ENCODE assay signal across 8 cellular contexts in genomic region chr15:29570931-29571727, GRCh38.
DNase-seq lines count a peak whose midpoint lies in the region; ATAC-seq, FAIRE-seq and TF ChIP-seq lines count a peak whose summit lies in the region.

No MANE protein-coding gene starts in this region.

- H2AFZ ChIP-seq in HepG2 (ENCODE audit: low read length): no peak overlapping the region

- H3K79me2 ChIP-seq in HepG2 (ENCODE audit: insufficient read depth, low read length): no peaks in the 10 kb centered on the region

- POLR2A ChIA-PET in HepG2 (lab: Yijun Ruan, JAX): no interaction called here

- no peak overlapping the region for H3K9ac ChIP-seq in HepG2 (ENCODE audit: insufficient read depth, low read depth, low read length)

- intact Hi-C loops in body of pancreas (cut with DNase I): no loop called here
- intact Hi-C loops in HepG2 (cut with micrococcal nuclease; ENCODE audit: unreplicated experiment): no loop called here

- CTCF ChIA-PET in HepG2 (lab: Yijun Ruan, JAX; ENCODE audit: low intra/inter-chr PET ratio, low total read pairs): no interaction called here

- TF ChIP-seq EP300 in HepG2 (IDR thresholded peaks at IDR 0.05; ENCODE audit: low read depth in 2 of 2, low read length in 2 of 2): no peak
- TF ChIP-seq EP300 in HepG2 (CRISPR knock-in tag; IDR thresholded peaks at IDR 0.05; ENCODE audit: borderline replicate concordance): no peak
- TF ChIP-seq EP300 in suprapubic skin (IDR thresholded peaks at IDR 0.05): no peak

- 2 to 5% methylated on average over 7 to 50 of the region's 90 CpGs for WGBS in body of pancreas, 2 donors
- WGBS in HepG2 (ENCODE audit: low lambda C conversion rate): 12% methylated on average over 27 of the region's 90 CpGs
- 5% methylated on average over 20 of the region's 90 CpGs for WGBS in suprapubic skin

- no peaks in the 10 kb centered on the region for H4K20me1 ChIP-seq in HepG2 (ENCODE audit: insufficient read depth, low read length)

- in situ Hi-C loops in Caki2 (cut with HindIII; ENCODE audit: low pct_unique_long_range_greater_than_20kb, low sequenced_read_pairs): no loop called here
- in situ Hi-C loops in HepG2 (cut with HindIII; ENCODE audit: extremely low pct_ligation_motif_present, low pct_unique_long_range_greater_than_20kb): no loop called here

- H3K9me3 ChIP-seq in body of pancreas (no peaks in the 10 kb centered on the region), HepG2 (ENCODE audit: low read length) (no peaks in the 10 kb centered on the region), suprapubic skin (no peaks in the 10 kb centered on the region)

- no peaks in the 10 kb centered on the region for H3K27me3 ChIP-seq in body of pancreas
- H3K27me3 ChIP-seq in HepG2 (ENCODE audit: control insufficient read depth in 1 of 2, insufficient read depth in 2 of 2, low read length in 2 of 2): peaks cover 4 to 23% of the 10 kb centered on the region in 2 experiments
- H3K27me3 ChIP-seq in suprapubic skin: peaks cover 75% of the 10 kb centered on the region

- TF ChIP-seq RAD21 in HepG2 (CRISPR knock-in tag; IDR thresholded peaks at IDR 0.05): no peak

- peak overlapping the region; percentile 13; the same call in 1 of the 2 replicates for H3K4me3 ChIP-seq in Jurkat, Clone E6-1 (ENCODE audit: low read length)
- peak overlapping the region; percentile 35 to 41 for H3K4me3 ChIP-seq in body of pancreas
- peak overlapping the region in 2 of 3 experiments; percentile 34 to 57; a peak in 3 of 6 replicates for H3K4me3 ChIP-seq in HepG2 (replicated peaks in 1 of 3; ENCODE audit: insufficient read depth in 1 of 3, low read depth in 2 of 3, low read length in 3 of 3)
- H3K4me3 ChIP-seq in suprapubic skin: peak overlapping the region; percentile 46

- peak in 2 of 3 donors; percentile 16 to 27 for TF ChIP-seq POLR2A in body of pancreas (IDR thresholded peaks at IDR 0.05)
- TF ChIP-seq POLR2A in HepG2 (IDR thresholded peaks at IDR 0.05; ENCODE audit: insufficient read depth in 1 of 2, low read depth in 2 of 2, low read length in 2 of 2): no peak
- TF ChIP-seq POLR2A in suprapubic skin (IDR thresholded peaks at IDR 0.05): no peak

- H3K4me2 ChIP-seq in HepG2 (ENCODE audit: low read depth, low read length): peak overlapping the region; percentile 60

- TF ChIP-seq CTCF in body of pancreas (IDR thresholded peaks at IDR 0.05): peak in 1 of 7 experiments; percentile 20
- TF ChIP-seq CTCF in HepG2 (CRISPR knock-in tag; IDR thresholded peaks at IDR 0.05): no peak
- TF ChIP-seq CTCF in suprapubic skin (IDR thresholded peaks at IDR 0.05): no peak

- H3K4me1 ChIP-seq in body of pancreas (peaks cover 37% of the 10 kb centered on the region), HepG2 (ENCODE audit: insufficient read depth, low read length) (no peaks in the 10 kb centered on the region), suprapubic skin (peaks cover 18% of the 10 kb centered on the region)

- H3K36me3 ChIP-seq in body of pancreas (replicated peaks in 1 of 2; ENCODE audit: insufficient read depth in 1 of 2, low read depth in 2 of 2): no peaks in the 10 kb centered on the region
- H3K36me3 ChIP-seq in HepG2 (replicated peaks in 1 of 2; ENCODE audit: control insufficient read depth in 1 of 2, insufficient read depth in 2 of 2, low read length in 2 of 2): no peaks in the 10 kb centered on the region
- H3K36me3 ChIP-seq in suprapubic skin: no peaks in the 10 kb centered on the region

- ATAC-seq in body of pancreas: peak; percentile 49
- peak; percentile 78 for ATAC-seq in HepG2
- ATAC-seq in GM19023 (IDR thresholded peaks at IDR 0.05; ENCODE audit: unreplicated experiment): no peak

- peak overlapping the region; percentile 32 to 78 (median 64) for H3K27ac ChIP-seq in body of pancreas
- H3K27ac ChIP-seq in HepG2 (ENCODE audit: extremely low read length, insufficient read depth, low read length): no peak overlapping the region
- no peak overlapping the region for H3K27ac ChIP-seq in suprapubic skin

- no TSS peak for BruUV-seq in HepG2 (replicated peaks; lab: Mats Ljungman, UMichigan)

- peak; percentile 57 for DNase-seq in Caki2 (ENCODE audit: low read depth)
- DNase-seq in Jurkat, Clone E6-1 (ENCODE audit: low read depth, low spot score): no peak
- peak; percentile 45 to 70 (median 56) for DNase-seq in body of pancreas
- DNase-seq in HepG2 (ENCODE audit: low spot score): no peak
- no peak for DNase-seq in suprapubic skin (ENCODE audit: low spot score in 2 of 2)
- no peak for DNase-seq in NOMO-1 treated with DMSO at 0.1 percent for 48 hours (lab: John Stamatoyannopoulos, UW; ENCODE audit: unreplicated experiment)
- DNase-seq in dedifferentiated amniotic fluid mesenchymal stem cell (ENCODE audit: extremely low spot score): no peak

- no peak for FAIRE-seq in HepG2 (lab: Jason Lieb, UNC)

TF ChIP-seq in HepG2, 621 proteins besides CTCF, POLR2A, EP300 and RAD21:
- peak; percentile 22; the same call in 1 of the 2 replicates for TF ChIP-seq UBTF (CRISPR knock-in tag; IDR thresholded peaks at IDR 0.05)
- peak; percentile 74; the same call in 1 of the 2 replicates for TF ChIP-seq SCMH1 (CRISPR knock-in tag; IDR thresholded peaks at IDR 0.05; ENCODE audit: borderline replicate concordance)
- TF ChIP-seq RNF2 (conservative IDR thresholded peaks at IDR 0.05; ENCODE audit: low read depth): peak; percentile 88
- no peak for TF ChIP-seq IRF2 (CRISPR knock-in tag; IDR thresholded peaks at IDR 0.05)
- TF ChIP-seq ZNF670 (CRISPR knock-in tag; IDR thresholded peaks at IDR 0.05; ENCODE audit: borderline replicate concordance): no peak
- TF ChIP-seq HNRNPLL (IDR thresholded peaks at IDR 0.05; ENCODE audit: low read depth, low read length, poor library complexity, severe bottlenecking): peak; percentile 75
- no peak for TF ChIP-seq MIER3 (CRISPR knock-in tag; IDR thresholded peaks at IDR 0.05; ENCODE audit: borderline replicate concordance)
- peak; percentile 97 for TF ChIP-seq EZH2 (conservative IDR thresholded peaks at IDR 0.05; ENCODE audit: low read depth, low read length)
- peak; percentile 34; the same call in 1 of the 2 replicates for TF ChIP-seq ZNF800 (CRISPR knock-in tag; IDR thresholded peaks at IDR 0.05)
- peak; percentile 99; the same call in 1 of the 2 replicates for TF ChIP-seq CBX2 (IDR thresholded peaks at IDR 0.05; ENCODE audit: low read depth, low read length)
- TF ChIP-seq CBX2 (CRISPR knock-in tag; IDR thresholded peaks at IDR 0.05; ENCODE audit: low read depth): peak; percentile 20

Comparison
In these comparisons a context has a peak if more than half of its experiments do, and no peak if none do; other contexts are left out.
1. DNase-seq: peak in Caki2 (single experiment) and body of pancreas (4 of 4); none in Jurkat, Clone E6-1 (single experiment), HepG2 (single experiment), suprapubic skin (0 of 2), NOMO-1 treated with DMSO at 0.1 percent for 48 hours (single experiment) and dedifferentiated amniotic fluid mesenchymal stem cell (single experiment).
2. H3K27ac ChIP-seq: peak in body of pancreas (4 of 4); none in HepG2 (single experiment) and suprapubic skin (single experiment).
3. POLR2A ChIP-seq: peak in body of pancreas (2 of 3); none in HepG2 (0 of 2) and suprapubic skin (0 of 2).
4. Peak in every context shown above with its lines, with median percentiles within 50 percentile points of each other: H3K4me3 ChIP-seq.